In genomic region chr13:113932060-113932459, GRCh38 we compare ENCODE assay signal across 12 cellular contexts.
"Had no signal": no experiment of that assay in that cellular context is flagged by ENCODE, and none has a peak within 500 bp of the region (broad histone marks: within the 10 kb centered on the region; RNA-seq: fewer than 3 reads in every experiment).

No MANE protein-coding gene starts in this region.

- H3K27me3 ChIP-seq: adrenal gland, right lobe of liver had no signal

- DNase-seq: activated CD4-positive, alpha-beta memory T cell treated with anti-CD3 and anti-CD28 coated beads, Interleukin-2, amount 10 ng/mL, durations not matched to agents 7 days and 5 days; activated naive CD4-positive, alpha-beta T cell treated with anti-CD3 and anti-CD28 coated beads for 36 hours; islet precursor cell; naive thymus-derived CD8-positive, alpha-beta T cell; nucleus accumbens; stimulated activated CD4-positive, alpha-beta T cell treated with anti-CD3 and anti-CD28 coated beads, Interleukin-1b, Interleukin-23, amount 100 ng/mL, for 48 hours; WERI-Rb-1 had no signal

- H3K9me3 ChIP-seq: adrenal gland, left lung, prostate gland, right lobe of liver had no signal

- H3K4me1 ChIP-seq: prostate gland, right lobe of liver had no signal

- H3K4me3 ChIP-seq: adrenal gland, left lung, prostate gland, right lobe of liver had no signal

- H3K36me3 ChIP-seq: adrenal gland, left lung, prostate gland, right lobe of liver, WERI-Rb-1 had no signal

- ATAC-seq: esophagus mucosa, left lung, right lobe of liver had no signal

- H3K27ac ChIP-seq: adrenal gland, left lung, prostate gland, right lobe of liver, WERI-Rb-1 had no signal
